Comparison of ENCODE assay signal across 8 cellular contexts in the genomic region with DNA sequence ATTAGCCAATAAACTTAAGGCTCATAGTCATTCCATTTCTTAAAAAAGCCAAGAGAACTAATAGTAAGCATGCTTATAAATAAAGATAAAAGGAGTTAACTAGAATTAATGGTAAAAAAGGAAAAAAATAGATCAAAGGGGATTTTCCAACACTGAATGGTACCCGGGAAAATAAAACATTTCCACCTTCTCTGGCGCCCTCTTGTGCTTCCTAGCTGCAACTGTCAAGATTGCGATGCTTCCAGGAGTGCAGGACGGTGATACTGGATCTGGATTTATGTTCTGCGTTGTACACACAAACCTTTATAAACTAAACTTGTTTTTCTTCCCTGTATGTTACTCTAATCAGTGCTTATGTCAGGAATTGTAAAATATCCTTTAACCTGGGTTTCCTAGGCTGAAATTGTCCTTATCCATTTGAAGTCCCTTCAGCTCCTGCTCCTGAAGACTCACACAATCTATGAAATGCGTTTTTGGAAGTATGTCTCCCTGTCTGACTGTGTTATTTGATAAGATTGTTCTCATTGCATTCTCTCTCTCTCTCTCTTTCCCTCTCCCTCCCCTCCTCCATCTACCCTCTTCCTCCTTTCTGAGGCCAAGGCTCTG. TPM values are rescaled to one million over a fixed set of nuclear protein-coding genes. Genes with fewer than 3 reads are reported as not detected.
DNase-seq lines count a peak whose midpoint lies in the region; ATAC-seq and TF ChIP-seq lines count a peak whose summit lies in the region.

No MANE protein-coding gene starts in this region.

- H3K9me3 Mint-ChIP-seq in activated CD4-positive, alpha-beta T cell treated with anti-CD3 and anti-CD28 coated beads for 36 hours (ENCODE audit: low read depth): no peaks in the 10 kb centered on the region

- in situ Hi-C loops in brain microvascular endothelial cell (cut with HindIII; ENCODE audit: low pct_ligation_motif_present, low sequenced_read_pairs): loop anchor here (25.0 kb wide), 2 partner anchors 417 to 617 kb away; no protein-coding TSS in a partner anchor

- no peak overlapping the region for H3K27ac ChIP-seq in HCT116 (ENCODE audit: low read depth, low read length)
- no peak overlapping the region for H3K27ac ChIP-seq in brain microvascular endothelial cell
- no peak overlapping the region for H3K27ac ChIP-seq in uterus

- no peaks in the 10 kb centered on the region for H3K36me3 Mint-ChIP-seq in activated CD4-positive, alpha-beta T cell treated with anti-CD3 and anti-CD28 coated beads for 36 hours (ENCODE audit: low read depth)

- no peaks in the 10 kb centered on the region for H3K79me2 ChIP-seq in HCT116 (ENCODE audit: insufficient read depth, low read length)

- H3K27me3 ChIP-seq in HCT116 (ENCODE audit: insufficient read depth, low read length): no peaks in the 10 kb centered on the region
- no peaks in the 10 kb centered on the region for H3K27me3 ChIP-seq in brain microvascular endothelial cell (replicated peaks)
- peaks cover 0 to 3% of the 10 kb centered on the region in 2 donors for H3K27me3 ChIP-seq in uterus

- H3K36me3 ChIP-seq in HCT116 (ENCODE audit: control insufficient read depth in 1 of 2, insufficient read depth in 2 of 2, low read length in 2 of 2) (no peaks in the 10 kb centered on the region), brain microvascular endothelial cell (replicated peaks) (no peaks in the 10 kb centered on the region), uterus (no peaks in the 10 kb centered on the region)

- H3K27me3 Mint-ChIP-seq in activated CD4-positive, alpha-beta T cell treated with anti-CD3 and anti-CD28 coated beads for 36 hours: no peaks in the 10 kb centered on the region

- H3K4me1 ChIP-seq in HCT116 (ENCODE audit: control insufficient read depth in 1 of 2, insufficient read depth in 2 of 2, low read length in 2 of 2) (peaks cover 0 to 10% of the 10 kb centered on the region in 2 experiments; a peak in 2 of 4 replicates), uterus (no peaks in the 10 kb centered on the region)

- peak; percentile 67 for TF ChIP-seq RAD21 in HCT116 (IDR thresholded peaks at IDR 0.05; ENCODE audit: low read depth)

- H2AFZ ChIP-seq in HCT116 (ENCODE audit: low read depth, low read length, poor library complexity, severe bottlenecking): peak overlapping the region; percentile 97

- peak overlapping the region; percentile 59 for H3K4me2 ChIP-seq in HCT116 (ENCODE audit: low read length)

- no peak overlapping the region for H3K4me3 Mint-ChIP-seq in activated CD4-positive, alpha-beta T cell treated with anti-CD3 and anti-CD28 coated beads for 36 hours

- peak; percentile 57 for DNase-seq in activated CD4-positive, alpha-beta T cell treated with anti-CD3 and anti-CD28 coated beads for 36 hours
- no peak for DNase-seq in activated CD4-positive, alpha-beta T cell treated with anti-CD3 and anti-CD28 coated beads, Interleukin-2, amount 50 U/mL, for 1 hour
- DNase-seq in HCT116 (ENCODE audit: low read depth, low spot score) (peak; percentile 45), NCI-H446 treated with DMSO at 0.1 percent for 48 hours (lab: John Stamatoyannopoulos, UW) (peak; percentile 29), brain microvascular endothelial cell (peak; percentile 31), left colon (peak in 1 of 2 donors; percentile 29), uterus (no peak)

- no peaks in the 10 kb centered on the region for H3K9me2 ChIP-seq in HCT116 (ENCODE audit: insufficient read depth)

- CTCF ChIA-PET in activated CD4-positive, alpha-beta T cell treated with anti-CD3 and anti-CD28 coated beads for 36 hours (lab: Charles Lee): interaction anchor here (0.6 to 9.6 kb wide), 21 partner anchors 10 to 1113 kb away, joined by 3 to 109 read pairs (median 3); partner anchors contain the start of genes E2F8 and HTATIP2
- CTCF ChIA-PET in HCT116 (lab: Charles Lee): interaction anchor here (0.9 to 4.7 kb wide), 13 partner anchors 9 to 447 kb away, joined by 3 to 84 read pairs (median 4); partner anchors contain the start of gene HTATIP2

- H3K27ac Mint-ChIP-seq in activated CD4-positive, alpha-beta T cell treated with anti-CD3 and anti-CD28 coated beads for 36 hours: no peak overlapping the region

- H4K20me1 ChIP-seq in HCT116 (ENCODE audit: insufficient read depth): no peaks in the 10 kb centered on the region

- intact Hi-C loops in activated CD4-positive, alpha-beta T cell treated with anti-CD3 and anti-CD28 coated beads for 36 hours (cut with DNase I, micrococcal nuclease): loop anchor here (1.0 to 5.0 kb wide), 3 partner anchors 226 to 403 kb away; no protein-coding TSS in a partner anchor
- intact Hi-C loops in HCT116 (cut with micrococcal nuclease): loop anchor here (10.0 kb wide), 2 partner anchors 449 to 799 kb away; no protein-coding TSS in a partner anchor
- intact Hi-C loops in left colon (cut with DNase I, micrococcal nuclease): loop anchor here (5.0 to 10.0 kb wide), 3 partner anchors 219 to 409 kb away; no protein-coding TSS in a partner anchor
- intact Hi-C loops in uterus (cut with DNase I; ENCODE audit: low total_unique reads): no loop called here

- no peak for TF ChIP-seq POLR2A in HCT116 (IDR thresholded peaks at IDR 0.05; ENCODE audit: borderline replicate concordance, extremely low read depth, insufficient read depth, insufficient read length)
- no peak for TF ChIP-seq POLR2A in uterus (IDR thresholded peaks at IDR 0.05)

- peaks cover 4% of the 10 kb centered on the region for H3K4me1 Mint-ChIP-seq in activated CD4-positive, alpha-beta T cell treated with anti-CD3 and anti-CD28 coated beads for 36 hours

- H3K9ac ChIP-seq in HCT116 (ENCODE audit: low read length): no peak overlapping the region

- RAD21 ChIA-PET in HCT116 (lab: Charles Lee; ENCODE audit: low non-redundant PET in 1 of 2, low total read pairs in 2 of 2, uncharacterized antibody in 2 of 2, unreplicated experiment in 2 of 2): interaction anchor here in 1 of 2 experiments (0.7 to 1.8 kb wide), 2 partner anchors 222 to 226 kb away, joined by 4 to 6 read pairs; no protein-coding TSS in a partner anchor

- H3K4me3 ChIP-seq in HCT116 (replicated peaks in 1 of 2; ENCODE audit: low read depth in 1 of 2, low read length in 2 of 2) (peak overlapping the region in 1 of 2 experiments; percentile 14; a peak in 1 of 4 replicates), brain microvascular endothelial cell (ENCODE audit: low read depth, low read length) (no peak overlapping the region), uterus (no peak overlapping the region)

- BruUV-seq in HCT116 (replicated peaks; lab: Mats Ljungman, UMichigan): no TSS peak

- POLR2A ChIA-PET in activated CD4-positive, alpha-beta T cell treated with anti-CD3 and anti-CD28 coated beads for 36 hours (lab: Charles Lee): interaction anchor here (0.8 kb wide), 1 partner anchor 10 kb away, joined by 3 read pairs; the partner anchor contains the start of gene HTATIP2
- POLR2A ChIA-PET in HCT116 (lab: Charles Lee): no interaction called here

- no peaks in the 10 kb centered on the region for H3K9me3 ChIP-seq in HCT116 (ENCODE audit: control insufficient read depth in 1 of 2, insufficient read depth in 1 of 2, low read depth in 1 of 2, low read length in 2 of 2)
- H3K9me3 ChIP-seq in uterus: no peaks in the 10 kb centered on the region

- TF ChIP-seq CTCF in HCT116 (IDR thresholded peaks at IDR 0.05 in 2 of 3, conservative IDR thresholded peaks at IDR 0.05 in 1 of 3; ENCODE audit: borderline replicate concordance in 1 of 3, insufficient read depth in 1 of 3, low read depth in 2 of 3, low read length in 2 of 3): peak; percentile 59 to 89 (median 83)
- peak; percentile 91 for TF ChIP-seq CTCF in brain microvascular endothelial cell (IDR thresholded peaks at IDR 0.05; ENCODE audit: low read depth, low read length, missing control alignments)
- peak; percentile 54 to 80 (median 62) for TF ChIP-seq CTCF in uterus (IDR thresholded peaks at IDR 0.05)

- ATAC-seq in activated CD4-positive, alpha-beta T cell treated with anti-CD3 and anti-CD28 coated beads for 36 hours: peak; percentile 52
- ATAC-seq in HCT116: peak; percentile 76
- ATAC-seq in left colon: peak; percentile 64
- no peak for ATAC-seq in HG03460 (IDR thresholded peaks at IDR 0.05; ENCODE audit: unreplicated experiment)

TF ChIP-seq in HCT116, 20 proteins besides CTCF, POLR2A, EP300 and RAD21:
- TF ChIP-seq EZH2 (IDR thresholded peaks at IDR 0.05) (no peak), CBX3 (IDR thresholded peaks at IDR 0.05; ENCODE audit: low read depth) (peak; percentile 40; the same call in 1 of the 2 replicates), TCF7L2 (IDR thresholded peaks at IDR 0.05; ENCODE audit: borderline replicate concordance, extremely low read depth, insufficient read depth, insufficient read length) (peak; percentile 63)

RNA-seq across cellular contexts. Expression of gene HTATIP2, which starts 9.6 kb away (rescaled TPM):
- 10 to 100 TPM; 41.4 to 60.4 TPM for total RNA-seq in activated CD4-positive, alpha-beta T cell treated with anti-CD3 and anti-CD28 coated beads for 36 hours
- total RNA-seq in HCT116 (2021; ENCODE audit: unreplicated experiment) (43.4 TPM), left colon (100 to 1,000 TPM; 126 to 143 TPM), uterus (10 to 100 TPM in 2 of 4 donors, 1 to 10 TPM in 2; 2.7 to 17.8 (median 9.3) TPM)
- 28.3 and 40.8 TPM in 2 replicates for polyA plus RNA-seq in HCT116 (2012)

RNA-seq across cellular contexts. Expression of gene PRMT3, which starts 33.6 kb away (rescaled TPM):
- 10 to 100 TPM; 36.5 to 39.0 TPM for total RNA-seq in activated CD4-positive, alpha-beta T cell treated with anti-CD3 and anti-CD28 coated beads for 36 hours
- total RNA-seq in HCT116 (2021; ENCODE audit: unreplicated experiment): 24.3 TPM
- 8.2 and 9.8 TPM in 2 replicates for polyA plus RNA-seq in HCT116 (2012)
- total RNA-seq in left colon: 10 to 100 TPM in 1 of 2 donors, 1 to 10 TPM in 1; 9.4 to 11.1 TPM
- 10 to 100 TPM in 3 of 4 donors, 1 to 10 TPM in 1; 4.4 to 29.4 (median 15.7) TPM for total RNA-seq in uterus

Comparison
In these comparisons a context has a peak if more than half of its experiments do, and no peak if none do; other contexts are left out.
1. DNase-seq: peak in activated CD4-positive, alpha-beta T cell treated with anti-CD3 and anti-CD28 coated beads for 36 hours (single experiment), HCT116 (single experiment), NCI-H446 treated with DMSO at 0.1 percent for 48 hours (single experiment) and brain microvascular endothelial cell (single experiment); none in activated CD4-positive, alpha-beta T cell treated with anti-CD3 and anti-CD28 coated beads, Interleukin-2, amount 50 U/mL, for 1 hour (single experiment) and uterus (0 of 2).
2. Peak in every context shown above with its lines, with median percentiles within 50 percentile points of each other: CTCF ChIP-seq.